Comparison of ENCODE assay signal across 13 cellular contexts in the genomic region with DNA sequence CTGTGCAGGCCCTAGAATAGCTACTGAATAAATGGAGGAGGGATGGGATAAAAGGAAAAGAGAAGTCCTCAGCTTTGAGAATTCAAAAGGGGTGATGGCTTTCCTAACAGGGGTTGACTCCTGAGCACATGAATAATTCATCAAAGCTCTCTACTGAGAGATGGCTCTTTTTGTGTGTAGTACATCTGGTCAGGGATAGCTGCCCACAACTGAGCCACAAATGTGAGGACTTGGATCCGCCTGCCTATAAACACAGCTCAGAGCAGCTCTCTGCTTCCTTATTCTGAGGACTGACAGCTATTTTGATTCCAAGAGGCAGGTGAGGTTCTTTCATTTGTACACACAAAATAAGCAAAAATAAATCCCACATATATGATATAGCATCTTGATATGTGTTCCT.
"Had no signal": no experiment of that assay in that cellular context is flagged by ENCODE, and none has a peak within 500 bp of the region (broad histone marks: within the 10 kb centered on the region; RNA-seq: fewer than 3 reads in every experiment).

No MANE protein-coding gene starts in this region.

- H3K4me3 ChIP-seq: ascending aorta, lower lobe of right lung had no signal

- H3K27ac Mint-ChIP-seq: activated naive CD8-positive, alpha-beta T cell treated with anti-CD3 and anti-CD28 coated beads, Interleukin-2, amount 50 U/mL, for 24 hours; activated T-helper 17 cell treated with anti-CD3 and anti-CD28 coated beads, Interleukin-2, amount 50 U/mL, for 72 hours; stimulated activated naive CD8-positive, alpha-beta T cell treated with anti-CD3 and anti-CD28 coated beads, Interleukin-15, Interleukin-2, amounts not matched to agents 100 ng/mL and 50 ng/mL, for 24 hours had no signal

- ATAC-seq: activated CD4-positive, CD25-positive, alpha-beta regulatory T cell treated with anti-CD3 and anti-CD28 coated beads, Interleukin-2, amount 50 U/mL, for 24 hours; activated naive CD8-positive, alpha-beta T cell treated with anti-CD3 and anti-CD28 coated beads, Interleukin-2, amount 50 U/mL, for 24 hours; activated T-helper 17 cell treated with anti-CD3 and anti-CD28 coated beads, Interleukin-2, amount 50 U/mL, for 72 hours; lower lobe of right lung; naive thymus-derived CD4-positive, alpha-beta T cell; right cardiac atrium had no signal

- DNase-seq: activated CD4-positive, alpha-beta T cell treated with anti-CD3 and anti-CD28 coated beads, Interleukin-2, amount 50 U/mL, for 1 hour; activated naive CD4-positive, alpha-beta T cell treated with Interleukin-2 at 50 U/mL for 16 hours; activated naive CD8-positive, alpha-beta T cell treated with anti-CD3 and anti-CD28 coated beads, Interleukin-2, amount 50 U/mL, for 24 hours; foreskin fibroblast; glutamatergic neuron; lower lobe of right lung; naive thymus-derived CD4-positive, alpha-beta T cell; right cardiac atrium; T-helper 9 cell had no signal

- H3K27me3 ChIP-seq: ascending aorta had no signal

- H3K36me3 ChIP-seq: lower lobe of right lung had no signal

- H3K27ac ChIP-seq: ascending aorta, lower lobe of right lung had no signal
